ENCODE assay signal across 10 cellular contexts in genomic region chr7:114931656-114932011, GRCh38. TPM values are rescaled to one million over a fixed set of nuclear protein-coding genes. Genes with fewer than 3 reads are reported as not detected.
A peak's percentile ranks its signal among the peaks of the same experiment; 100 is the strongest.
DNase-seq lines count a peak whose midpoint lies in the region; ATAC-seq and TF ChIP-seq lines count a peak whose summit lies in the region.
"Had no signal": no experiment of that assay in that cellular context is flagged by ENCODE, and none has a peak within 500 bp of the region (broad histone marks: within the 10 kb centered on the region; RNA-seq: fewer than 3 reads in every experiment).

No MANE protein-coding gene starts in this region.

- H3K4me1 ChIP-seq in uterus: peaks cover 0 to 14% of the 10 kb centered on the region in 2 donors

- no peaks in the 10 kb centered on the region for H3K36me3 ChIP-seq in uterus

- no peaks in the 10 kb centered on the region for H3K27me3 ChIP-seq in uterus

- peaks cover 12% of the 10 kb centered on the region for H3K36me3 Mint-ChIP-seq in activated CD4-positive, alpha-beta T cell treated with anti-CD3 and anti-CD28 coated beads for 36 hours (ENCODE audit: low read depth)
- H3K36me3 Mint-ChIP-seq in activated CD8-positive, alpha-beta T cell treated with anti-CD3 and anti-CD28 coated beads for 36 hours (ENCODE audit: low read depth): peaks cover 15% of the 10 kb centered on the region
- peaks cover 11 to 14% of the 10 kb centered on the region in 2 donors for H3K36me3 Mint-ChIP-seq in stimulated activated naive B cell treated with anti-CD40 and anti-IgM and Interleukin-4, amounts not matched to agents 10 μg/mL and 1 μg/mL and 100 μg/mL, for 72 hours

- peak; percentile 81 for ATAC-seq in activated CD4-positive, alpha-beta T cell treated with anti-CD3 and anti-CD28 coated beads for 36 hours
- peak; percentile 68 for ATAC-seq in HG03039 (IDR thresholded peaks at IDR 0.05; ENCODE audit: unreplicated experiment)
- peak; percentile 74 for ATAC-seq in activated CD8-positive, alpha-beta T cell treated with anti-CD3 and anti-CD28 coated beads for 36 hours
- peak; percentile 94 for ATAC-seq in stimulated activated naive B cell treated with anti-CD40 and anti-IgM and Interleukin-4, amounts not matched to agents 10 μg/mL and 1 μg/mL and 100 μg/mL, for 72 hours (replicated peaks)
- ATAC-seq: A549, Panc1 had no signal

- no peak for TF ChIP-seq POLR2A in uterus (IDR thresholded peaks at IDR 0.05)

- peaks cover 35% of the 10 kb centered on the region for H3K4me1 Mint-ChIP-seq in activated CD4-positive, alpha-beta T cell treated with anti-CD3 and anti-CD28 coated beads for 36 hours
- peaks cover 55% of the 10 kb centered on the region for H3K4me1 Mint-ChIP-seq in activated CD8-positive, alpha-beta T cell treated with anti-CD3 and anti-CD28 coated beads for 36 hours (ENCODE audit: low read depth)
- H3K4me1 Mint-ChIP-seq in stimulated activated naive B cell treated with anti-CD40 and anti-IgM and Interleukin-4, amounts not matched to agents 10 μg/mL and 1 μg/mL and 100 μg/mL, for 72 hours: peaks cover 23 to 45% of the 10 kb centered on the region in 2 donors

- peak; percentile 55 for DNase-seq in activated CD4-positive, alpha-beta T cell treated with anti-CD3 and anti-CD28 coated beads for 36 hours
- DNase-seq in activated CD4-positive, alpha-beta T cell treated with anti-CD3 and anti-CD28 coated beads for 1 hour: no peak
- peak; percentile 68 for DNase-seq in activated CD8-positive, alpha-beta T cell treated with anti-CD3 and anti-CD28 coated beads for 36 hours
- peak; percentile 35 for DNase-seq in stimulated activated naive B cell treated with anti-CD40 and anti-IgM and Interleukin-4, amounts not matched to agents 10 μg/mL and 1 μg/mL and 100 μg/mL, for 72 hours
- DNase-seq in uterus (no peak), NCI-H345 (lab: John Stamatoyannopoulos, UW) (no peak), GDM1 (lab: John Stamatoyannopoulos, UW) (no peak)

- TF ChIP-seq CTCF in activated CD8-positive, alpha-beta T cell treated with anti-CD3 and anti-CD28 coated beads for 36 hours (IDR thresholded peaks at IDR 0.05): no peak
- TF ChIP-seq CTCF in uterus (IDR thresholded peaks at IDR 0.05): no peak

- H3K9me3 Mint-ChIP-seq in activated CD4-positive, alpha-beta T cell treated with anti-CD3 and anti-CD28 coated beads for 36 hours (ENCODE audit: low read depth): no peaks in the 10 kb centered on the region
- no peaks in the 10 kb centered on the region for H3K9me3 Mint-ChIP-seq in activated CD8-positive, alpha-beta T cell treated with anti-CD3 and anti-CD28 coated beads for 36 hours
- no peaks in the 10 kb centered on the region for H3K9me3 Mint-ChIP-seq in stimulated activated naive B cell treated with anti-CD40 and anti-IgM and Interleukin-4, amounts not matched to agents 10 μg/mL and 1 μg/mL and 100 μg/mL, for 72 hours

- POLR2A ChIA-PET in activated CD4-positive, alpha-beta T cell treated with anti-CD3 and anti-CD28 coated beads for 36 hours (lab: Charles Lee): interaction anchor here (0.6 to 1.0 kb wide), 4 partner anchors 9 to 106 kb away, joined by 3 to 5 read pairs (median 4); no protein-coding TSS in a partner anchor
- POLR2A ChIA-PET in activated CD8-positive, alpha-beta T cell treated with anti-CD3 and anti-CD28 coated beads for 36 hours (lab: Charles Lee): interaction anchor here (0.7 to 1.7 kb wide), 2 partner anchors 8 to 15 kb away, joined by 3 to 10 read pairs; no protein-coding TSS in a partner anchor

- no peaks in the 10 kb centered on the region for H3K27me3 Mint-ChIP-seq in activated CD4-positive, alpha-beta T cell treated with anti-CD3 and anti-CD28 coated beads for 36 hours
- H3K27me3 Mint-ChIP-seq in activated CD8-positive, alpha-beta T cell treated with anti-CD3 and anti-CD28 coated beads for 36 hours: no peaks in the 10 kb centered on the region
- H3K27me3 Mint-ChIP-seq in stimulated activated naive B cell treated with anti-CD40 and anti-IgM and Interleukin-4, amounts not matched to agents 10 μg/mL and 1 μg/mL and 100 μg/mL, for 72 hours: no peaks in the 10 kb centered on the region

- no peak overlapping the region for H3K27ac ChIP-seq in uterus
- H3K27ac ChIP-seq: A549 had no signal

- intact Hi-C loops in activated CD4-positive, alpha-beta T cell treated with anti-CD3 and anti-CD28 coated beads for 36 hours (cut with DNase I, micrococcal nuclease): loop anchor here (1.0 to 10.0 kb wide), 9 partner anchors 8 to 1646 kb away; no protein-coding TSS in a partner anchor
- intact Hi-C loops in activated CD8-positive, alpha-beta T cell treated with anti-CD3 and anti-CD28 coated beads for 36 hours (cut with micrococcal nuclease): loop anchor here (1.0 to 2.0 kb wide), 2 partner anchors 42 to 77 kb away; no protein-coding TSS in a partner anchor
- intact Hi-C loops in uterus (cut with DNase I; ENCODE audit: low total_unique reads): no loop called here

- H3K9me3 ChIP-seq in uterus: no peaks in the 10 kb centered on the region
- H3K9me3 ChIP-seq: A549 had no signal

- CTCF ChIA-PET in activated CD4-positive, alpha-beta T cell treated with anti-CD3 and anti-CD28 coated beads for 36 hours (lab: Charles Lee): interaction anchor here (1.9 kb wide), 1 partner anchor 8 kb away, joined by 10 read pairs; no protein-coding TSS in a partner anchor
- CTCF ChIA-PET in activated CD8-positive, alpha-beta T cell treated with anti-CD3 and anti-CD28 coated beads for 36 hours (lab: Charles Lee): interaction anchor here (0.9 to 1.3 kb wide), 2 partner anchors 18 to 202 kb away, joined by 3 to 4 read pairs; no protein-coding TSS in a partner anchor

- H3K4me3 ChIP-seq in uterus: no peak overlapping the region
- H3K4me3 ChIP-seq: A549 had no signal

- no peak overlapping the region for H3K27ac Mint-ChIP-seq in activated CD4-positive, alpha-beta T cell treated with anti-CD3 and anti-CD28 coated beads for 36 hours
- H3K27ac Mint-ChIP-seq in activated CD8-positive, alpha-beta T cell treated with anti-CD3 and anti-CD28 coated beads for 36 hours: no peak overlapping the region
- peak overlapping the region; percentile 96 for H3K27ac Mint-ChIP-seq in stimulated activated naive B cell treated with anti-CD40 and anti-IgM and Interleukin-4, amounts not matched to agents 10 μg/mL and 1 μg/mL and 100 μg/mL, for 72 hours

- no peak overlapping the region for H3K4me3 Mint-ChIP-seq in activated CD4-positive, alpha-beta T cell treated with anti-CD3 and anti-CD28 coated beads for 36 hours
- no peak overlapping the region for H3K4me3 Mint-ChIP-seq in activated CD8-positive, alpha-beta T cell treated with anti-CD3 and anti-CD28 coated beads for 36 hours
- peak overlapping the region; percentile 79 to 82 for H3K4me3 Mint-ChIP-seq in stimulated activated naive B cell treated with anti-CD40 and anti-IgM and Interleukin-4, amounts not matched to agents 10 μg/mL and 1 μg/mL and 100 μg/mL, for 72 hours

RNA-seq across cellular contexts. Expression of gene MDFIC, which starts 9.7 kb away (rescaled TPM):
- 100 to 1,000 TPM in 1 of 2 experiments, 10 to 100 TPM in 1; 68.4 to 113 TPM for total RNA-seq in activated CD4-positive, alpha-beta T cell treated with anti-CD3 and anti-CD28 coated beads for 36 hours
- total RNA-seq in activated CD8-positive, alpha-beta T cell treated with anti-CD3 and anti-CD28 coated beads for 36 hours: 10 to 100 TPM; 53.5 to 55.3 TPM
- total RNA-seq in uterus: 10 to 100 TPM; 35.8 to 79.2 (median 66.1) TPM

Comparison
In these comparisons a context has a peak if more than half of its experiments do, and no peak if none do; other contexts are left out.
1. DNase-seq: peak in activated CD4-positive, alpha-beta T cell treated with anti-CD3 and anti-CD28 coated beads for 36 hours (single experiment), activated CD8-positive, alpha-beta T cell treated with anti-CD3 and anti-CD28 coated beads for 36 hours (single experiment) and stimulated activated naive B cell treated with anti-CD40 and anti-IgM and Interleukin-4, amounts not matched to agents 10 μg/mL and 1 μg/mL and 100 μg/mL, for 72 hours (single experiment); none in activated CD4-positive, alpha-beta T cell treated with anti-CD3 and anti-CD28 coated beads for 1 hour (single experiment), uterus (0 of 2), NCI-H345 (single experiment) and GDM1 (single experiment).
2. H3K4me3 Mint-ChIP-seq: peak in stimulated activated naive B cell treated with anti-CD40 and anti-IgM and Interleukin-4, amounts not matched to agents 10 μg/mL and 1 μg/mL and 100 μg/mL, for 72 hours (2 of 2); none in activated CD4-positive, alpha-beta T cell treated with anti-CD3 and anti-CD28 coated beads for 36 hours (single experiment) and activated CD8-positive, alpha-beta T cell treated with anti-CD3 and anti-CD28 coated beads for 36 hours (single experiment).
3. Peak in every context shown above with its lines, with median percentiles within 50 percentile points of each other: ATAC-seq.